In genomic region chr3:69084668-69085542, GRCh38 we compare ENCODE assay signal across 8 cellular contexts. TPM values are rescaled to one million over a fixed set of nuclear protein-coding genes. Genes with fewer than 3 reads are reported as not detected.
DNase-seq lines count a peak whose midpoint lies in the region; ATAC-seq and TF ChIP-seq lines count a peak whose summit lies in the region.

Gene ARL6IP5, plus strand, starts transcription at chr3:69084937. Its CDS starts 111 bp downstream, at chr3:69085048.

- no peak for TF ChIP-seq CTCF in Panc1 (IDR thresholded peaks at IDR 0.05)

- TSS peak; percentile 75 for BruUV-seq in Panc1 (replicated peaks; lab: Mats Ljungman, UMichigan)

- POLR2A ChIA-PET in Panc1 (lab: Charles Lee) = interaction anchor here (0.5 to 0.6 kb wide), 3 partner anchors 22 to 461 kb away, joined by 3 to 5 read pairs (median 3); no protein-coding TSS in a partner anchor

- H3K4me3 ChIP-seq in Panc1 (ENCODE audit: low read depth in 2 of 2, low read length in 2 of 2) (peak within 1 kb of the TSS; percentile 87 to 89), muscle layer of duodenum (ENCODE audit: low read depth in 1 of 2, low read length in 2 of 2) (peak within 1 kb of the TSS; percentile 93 to 97)

- H3K4me3 Mint-ChIP-seq in IgD-negative memory B cell = peak within 1 kb of the TSS; percentile 88 to 98 (median 96)
- peak within 1 kb of the TSS; percentile 92 for H3K4me3 Mint-ChIP-seq in activated T-cell treated with anti-CD3 and anti-CD28 coated beads, Interleukin-2, amount 50 U/mL, for 4 hours

- in situ Hi-C loops in Panc1 (cut with HindIII; ENCODE audit: low pct_unique_long_range_greater_than_20kb, low sequenced_read_pairs) = no loop called here

- peaks cover 50 to 64% (median 57%) of the 10 kb centered on the region in 3 donors for H3K4me1 Mint-ChIP-seq in IgD-negative memory B cell
- H3K4me1 Mint-ChIP-seq in activated T-cell treated with anti-CD3 and anti-CD28 coated beads, Interleukin-2, amount 50 U/mL, for 4 hours (ENCODE audit: low read depth) = peaks cover 72% of the 10 kb centered on the region

- no peaks in the 10 kb centered on the region for H3K27me3 ChIP-seq in Panc1 (ENCODE audit: control insufficient read depth, insufficient read depth, low read length)
- no peaks in the 10 kb centered on the region for H3K27me3 ChIP-seq in muscle layer of duodenum (ENCODE audit: low read depth, low read length)

- H3K9me3 ChIP-seq in Panc1 (ENCODE audit: control insufficient read depth, insufficient read depth, low read depth, low read length) (no peaks in the 10 kb centered on the region), muscle layer of duodenum (ENCODE audit: control insufficient read depth in 1 of 2, low read length in 2 of 2) (no peaks in the 10 kb centered on the region)

- H3K9me3 Mint-ChIP-seq in IgD-negative memory B cell = no peaks in the 10 kb centered on the region
- no peaks in the 10 kb centered on the region for H3K9me3 Mint-ChIP-seq in activated T-cell treated with anti-CD3 and anti-CD28 coated beads, Interleukin-2, amount 50 U/mL, for 4 hours

- ATAC-seq in GM21526 (IDR thresholded peaks at IDR 0.05; ENCODE audit: low FRiP score, unreplicated experiment) = peak; percentile 49
- ATAC-seq in Panc1 = peak; percentile 82
- ATAC-seq in activated T-cell treated with anti-CD3 and anti-CD28 coated beads, Interleukin-2, amount 50 U/mL, for 4 hours = peak; percentile 42 to 50
- ATAC-seq in esophagus mucosa = peak; percentile 71

- no peaks in the 10 kb centered on the region for H3K36me3 Mint-ChIP-seq in IgD-negative memory B cell
- peaks cover 8% of the 10 kb centered on the region for H3K36me3 Mint-ChIP-seq in activated T-cell treated with anti-CD3 and anti-CD28 coated beads, Interleukin-2, amount 50 U/mL, for 4 hours (ENCODE audit: insufficient read depth)

- DNase-seq in DMS 273 treated with DMSO at 0.1 percent for 48 hours (lab: John Stamatoyannopoulos, UW) (peak; percentile 81), Panc1 (ENCODE audit: low read depth, low spot score) (no peak)
- peak; percentile 85 for DNase-seq in activated T-cell treated with anti-CD3 and anti-CD28 coated beads, Interleukin-2, amount 50 U/mL, for 4 hours
- peak; percentile 84 to 87 for DNase-seq in stimulated activated CD8-positive, alpha-beta memory T cell treated with anti-CD3 and anti-CD28 coated beads, Interleukin-7, amount 100 ng/mL, for 4 hours (ENCODE audit: low read depth in 2 of 2)

- no peaks in the 10 kb centered on the region; the same call in none of the 2 replicates for H3K36me3 ChIP-seq in Panc1 (ENCODE audit: control insufficient read depth, insufficient read depth, low read length)
- H3K36me3 ChIP-seq in muscle layer of duodenum (ENCODE audit: control insufficient read depth in 1 of 2, insufficient read depth in 2 of 2, low read length in 2 of 2) = no peaks in the 10 kb centered on the region

- H3K27me3 Mint-ChIP-seq in IgD-negative memory B cell = no peaks in the 10 kb centered on the region
- no peaks in the 10 kb centered on the region for H3K27me3 Mint-ChIP-seq in activated T-cell treated with anti-CD3 and anti-CD28 coated beads, Interleukin-2, amount 50 U/mL, for 4 hours (ENCODE audit: low read depth)

- intact Hi-C loops in Panc1 (cut with micrococcal nuclease; ENCODE audit: unreplicated experiment) = no loop called here

- CTCF ChIA-PET in Panc1 (lab: Charles Lee) = no interaction called here

- H3K27ac Mint-ChIP-seq in IgD-negative memory B cell = peak within 1 kb of the TSS; percentile 87 to 97 (median 90)

- H3K4me1 ChIP-seq in Panc1 (ENCODE audit: control insufficient read depth, insufficient read depth, low read length) (peaks cover 51% of the 10 kb centered on the region), muscle layer of duodenum (ENCODE audit: control insufficient read depth in 1 of 2, insufficient read depth in 2 of 2, low read length in 2 of 2) (peaks cover 42 to 61% of the 10 kb centered on the region in 2 donors)

- peak within 1 kb of the TSS; percentile 89 for H3K27ac ChIP-seq in Panc1 (ENCODE audit: low read length)
- peak within 1 kb of the TSS; percentile 97 for H3K27ac ChIP-seq in muscle layer of duodenum (ENCODE audit: low read length)

RNA-seq across cellular contexts. Expression of gene ARL6IP5, which starts in this region (rescaled TPM):
- 374 TPM for polyA plus RNA-seq in IgD-negative memory B cell
- 41.5 TPM for total RNA-seq in Panc1 (2021; ENCODE audit: unreplicated experiment)
- polyA plus RNA-seq in Panc1 (2012; ENCODE audit: insufficient read length) = 52.8 TPM
- total RNA-seq in activated T-cell treated with anti-CD3 and anti-CD28 coated beads, Interleukin-2, amount 50 U/mL, for 4 hours = 10 to 100 TPM; 50.1 to 58.6 (median 58.5) TPM
- 36.4 TPM for total RNA-seq in esophagus mucosa
